Comparison of ENCODE assay signal across 13 cellular contexts in the genomic region with DNA sequence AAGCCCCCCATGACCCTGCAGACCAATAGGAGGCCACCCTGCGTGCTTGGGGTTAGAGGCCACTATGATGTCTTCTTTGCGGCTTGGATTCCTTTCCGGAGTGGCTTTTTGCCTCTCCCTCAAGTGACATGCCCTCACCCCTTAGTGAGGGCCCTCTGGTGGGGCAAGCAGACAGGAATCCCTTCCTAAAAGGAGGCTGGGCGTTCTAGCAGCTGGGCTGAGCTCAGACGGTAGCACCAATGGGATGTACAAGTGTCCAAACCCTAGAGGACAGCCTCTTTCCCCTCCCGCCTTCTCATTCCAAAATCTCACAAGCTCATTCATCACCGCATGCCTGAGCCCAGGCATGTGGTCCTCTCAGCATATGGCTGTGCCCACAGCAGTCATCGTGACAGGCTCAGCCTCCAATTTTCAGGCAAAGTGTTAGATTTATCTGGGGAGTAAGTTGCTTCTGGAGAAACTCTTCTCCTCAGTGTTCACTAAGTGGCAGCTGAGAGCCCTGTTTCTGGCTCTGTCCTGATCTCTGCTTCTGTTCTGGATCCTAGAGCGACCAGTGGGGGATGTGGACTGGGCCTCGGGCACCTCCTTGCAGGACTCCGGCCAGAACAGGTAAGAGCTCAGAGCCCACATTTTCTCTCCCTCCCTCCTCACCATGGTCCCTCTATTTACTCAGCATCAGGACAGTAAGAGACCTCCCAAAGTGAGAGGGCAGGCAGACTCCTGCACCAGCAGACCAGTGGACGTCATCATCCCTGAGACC. TPM values are rescaled to one million over a fixed set of nuclear protein-coding genes. Genes with fewer than 3 reads are reported as not detected.
A peak's percentile ranks its signal among the peaks of the same experiment; 100 is the strongest.
DNase-seq lines count a peak whose midpoint lies in the region; ATAC-seq and TF ChIP-seq lines count a peak whose summit lies in the region.
"Had no signal": no experiment of that assay in that cellular context is flagged by ENCODE, and none has a peak within 500 bp of the region (broad histone marks: within the 10 kb centered on the region; RNA-seq: fewer than 3 reads in every experiment).

No MANE protein-coding gene starts in this region.

- DNase-seq in NCI-H82 (lab: John Stamatoyannopoulos, UW) (peak; percentile 55), NCI-H82 treated with DMSO at 0.1 percent for 48 hours (lab: John Stamatoyannopoulos, UW; ENCODE audit: unreplicated experiment) (no peak), NCI-H69 (lab: John Stamatoyannopoulos, UW) (peak; percentile 37), erythroblast (lab: John Stamatoyannopoulos, UW) (peak; percentile 19 to 20), stromal cell of bone marrow (ENCODE audit: low read depth) (peak; percentile 50)
- no peak for DNase-seq in activated T-cell treated with anti-CD3 and anti-CD28 coated beads, Interleukin-2, amount 50 U/mL, for 72 hours
- DNase-seq in activated CD4-positive, alpha-beta memory T cell treated with anti-CD3 and anti-CD28 coated beads for 36 hours, result no peak
- no peak for DNase-seq in stimulated activated naive CD8-positive, alpha-beta T cell treated with anti-CD3 and anti-CD28 coated beads, Interleukin-15, Interleukin-2, amounts not matched to agents 100 U/mL and 50 U/mL, for 24 hours
- DNase-seq: activated CD4-positive, alpha-beta T cell treated with anti-CD3 and anti-CD28 coated beads for 36 hours; activated T-cell treated with anti-CD3 and anti-CD28 coated beads, Interleukin-2, amount 50 U/mL, for 48 hours; DMS79 treated with DMSO at 0.1 percent for 48 hours; left ventricle myocardium inferior; NCI-H524 treated with DMSO at 0.1 percent for 48 hours had no signal

- H3K9me3 Mint-ChIP-seq in activated T-cell treated with anti-CD3 and anti-CD28 coated beads, Interleukin-2, amount 50 U/mL, for 72 hours, result no peaks in the 10 kb centered on the region
- no peaks in the 10 kb centered on the region for H3K9me3 Mint-ChIP-seq in activated CD4-positive, alpha-beta memory T cell treated with anti-CD3 and anti-CD28 coated beads for 36 hours

- POLR2A ChIA-PET in activated CD4-positive, alpha-beta memory T cell treated with anti-CD3 and anti-CD28 coated beads for 36 hours (lab: Charles Lee), result no interaction called here

- no peak for ATAC-seq in activated T-cell treated with anti-CD3 and anti-CD28 coated beads, Interleukin-2, amount 50 U/mL, for 72 hours (replicated peaks in 1 of 2)
- no peak for ATAC-seq in stimulated activated naive CD8-positive, alpha-beta T cell treated with anti-CD3 and anti-CD28 coated beads, Interleukin-15, Interleukin-2, amounts not matched to agents 100 U/mL and 50 U/mL, for 24 hours
- ATAC-seq: activated CD4-positive, alpha-beta T cell treated with anti-CD3 and anti-CD28 coated beads for 36 hours had no signal

- intact Hi-C loops in activated CD4-positive, alpha-beta memory T cell treated with anti-CD3 and anti-CD28 coated beads for 36 hours (cut with micrococcal nuclease), result no loop called here

- no peaks in the 10 kb centered on the region for H3K36me3 Mint-ChIP-seq in activated T-cell treated with anti-CD3 and anti-CD28 coated beads, Interleukin-2, amount 50 U/mL, for 72 hours (ENCODE audit: insufficient read depth in 2 of 2)
- H3K36me3 Mint-ChIP-seq in activated CD4-positive, alpha-beta memory T cell treated with anti-CD3 and anti-CD28 coated beads for 36 hours, result no peaks in the 10 kb centered on the region

- no peak overlapping the region for H3K4me3 Mint-ChIP-seq in activated T-cell treated with anti-CD3 and anti-CD28 coated beads, Interleukin-2, amount 50 U/mL, for 72 hours
- H3K4me3 Mint-ChIP-seq in activated CD4-positive, alpha-beta memory T cell treated with anti-CD3 and anti-CD28 coated beads for 36 hours, result no peak overlapping the region
- H3K4me3 Mint-ChIP-seq: activated CD4-positive, alpha-beta T cell treated with anti-CD3 and anti-CD28 coated beads for 36 hours had no signal

- H3K27me3 Mint-ChIP-seq in activated T-cell treated with anti-CD3 and anti-CD28 coated beads, Interleukin-2, amount 50 U/mL, for 72 hours (ENCODE audit: low read depth), result peaks cover 19% of the 10 kb centered on the region
- peaks cover 8% of the 10 kb centered on the region for H3K27me3 Mint-ChIP-seq in activated CD4-positive, alpha-beta memory T cell treated with anti-CD3 and anti-CD28 coated beads for 36 hours

- peaks cover 4% of the 10 kb centered on the region for H3K4me1 Mint-ChIP-seq in activated T-cell treated with anti-CD3 and anti-CD28 coated beads, Interleukin-2, amount 50 U/mL, for 72 hours (ENCODE audit: low read depth)
- peaks cover 4% of the 10 kb centered on the region for H3K4me1 Mint-ChIP-seq in activated CD4-positive, alpha-beta memory T cell treated with anti-CD3 and anti-CD28 coated beads for 36 hours (ENCODE audit: low read depth)
- H3K4me1 Mint-ChIP-seq: activated CD4-positive, alpha-beta T cell treated with anti-CD3 and anti-CD28 coated beads for 36 hours had no signal

- TF ChIP-seq POLR2A in erythroblast (IDR thresholded peaks at IDR 0.05; ENCODE audit: low read length), result no peak

- CTCF ChIA-PET in activated CD4-positive, alpha-beta memory T cell treated with anti-CD3 and anti-CD28 coated beads for 36 hours (lab: Charles Lee), result no interaction called here

- no peak overlapping the region for H3K27ac Mint-ChIP-seq in activated T-cell treated with anti-CD3 and anti-CD28 coated beads, Interleukin-2, amount 50 U/mL, for 72 hours
- no peak overlapping the region for H3K27ac Mint-ChIP-seq in activated CD4-positive, alpha-beta memory T cell treated with anti-CD3 and anti-CD28 coated beads for 36 hours
- H3K27ac Mint-ChIP-seq: activated CD4-positive, alpha-beta T cell treated with anti-CD3 and anti-CD28 coated beads for 36 hours had no signal

RNA-seq across cellular contexts. Expression of a gene that starts 4.8 kb away (rescaled TPM):
- total RNA-seq in activated T-cell treated with anti-CD3 and anti-CD28 coated beads, Interleukin-2, amount 50 U/mL, for 72 hours, result under 1 TPM; 0.02 to 0.07 TPM
- not detected for total RNA-seq in activated CD4-positive, alpha-beta memory T cell treated with anti-CD3 and anti-CD28 coated beads for 36 hours

Comparison
In these comparisons a context has a peak if more than half of its experiments do, and no peak if none do; other contexts are left out.
1. DNase-seq: peak in NCI-H82 (single experiment), NCI-H69 (single experiment), erythroblast (2 of 2) and stromal cell of bone marrow (single experiment); none in NCI-H82 treated with DMSO at 0.1 percent for 48 hours (single experiment), activated T-cell treated with anti-CD3 and anti-CD28 coated beads, Interleukin-2, amount 50 U/mL, for 72 hours (0 of 2), activated CD4-positive, alpha-beta memory T cell treated with anti-CD3 and anti-CD28 coated beads for 36 hours (single experiment) and stimulated activated naive CD8-positive, alpha-beta T cell treated with anti-CD3 and anti-CD28 coated beads, Interleukin-15, Interleukin-2, amounts not matched to agents 100 U/mL and 50 U/mL, for 24 hours (single experiment).